Comparison of ENCODE assay signal across 8 cellular contexts in the genomic region with DNA sequence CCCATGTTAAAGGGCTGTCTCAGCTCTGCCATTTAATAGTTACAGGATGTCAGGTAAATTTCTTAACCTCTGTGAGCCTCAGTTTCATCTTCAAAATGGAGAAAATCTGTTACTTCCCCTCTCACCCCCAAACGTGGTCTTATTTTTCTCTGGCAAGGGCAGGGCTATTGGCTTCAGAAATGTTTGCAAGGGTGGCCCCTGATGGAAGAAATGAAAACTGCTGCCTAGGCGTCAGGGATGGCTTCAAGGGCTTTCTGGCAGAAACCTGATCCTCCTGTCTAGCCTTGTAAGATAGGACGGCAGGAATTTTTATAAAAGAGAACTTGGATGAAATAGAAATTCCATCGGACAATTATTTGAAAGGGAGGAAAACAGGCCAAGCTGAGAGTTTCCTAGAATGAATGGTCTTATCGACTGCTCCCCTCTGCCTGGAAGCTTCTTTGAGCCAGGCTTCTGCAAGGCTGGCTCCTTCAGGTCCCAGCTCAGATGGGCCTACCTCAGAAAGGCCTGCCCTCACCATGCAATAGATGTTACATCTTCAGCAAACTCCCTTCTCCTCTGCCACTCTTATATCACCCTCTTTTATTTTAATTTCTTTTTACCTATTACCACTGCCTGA. TPM values are rescaled to one million over a fixed set of nuclear protein-coding genes. Genes with fewer than 3 reads are reported as not detected.
DNase-seq lines count a peak whose midpoint lies in the region; ATAC-seq and TF ChIP-seq lines count a peak whose summit lies in the region.

No MANE protein-coding gene starts in this region.

- no peak overlapping the region for H3K4me3 ChIP-seq in HAP-1
- H3K4me3 ChIP-seq in colonic mucosa = no peak overlapping the region

- no peak overlapping the region for H3K9ac ChIP-seq in colonic mucosa (ENCODE audit: low read depth in 2 of 2, low read length in 2 of 2)

- no peaks in the 10 kb centered on the region for H3K27me3 Mint-ChIP-seq in memory B cell

- H3K27me3 ChIP-seq in HAP-1 (ENCODE audit: low read depth) (no peaks in the 10 kb centered on the region), colonic mucosa (no peaks in the 10 kb centered on the region)

- H3K27ac Mint-ChIP-seq in memory B cell = no peak overlapping the region

- no peaks in the 10 kb centered on the region for H3K4me1 Mint-ChIP-seq in memory B cell

- no peaks in the 10 kb centered on the region for H3K9me3 Mint-ChIP-seq in memory B cell

- DNase-seq in EL (peak; percentile 84), HAP-1 (ENCODE audit: low spot score in 2 of 2) (peak; percentile 73 to 80), NCI-H1930 (lab: John Stamatoyannopoulos, UW) (peak; percentile 11 to 12), colonic mucosa (peak; percentile 64), memory B cell (ENCODE audit: low spot score in 2 of 2) (peak; percentile 54 to 56)
- DNase-seq in stimulated activated naive CD4-positive, alpha-beta T cell treated with Interleukin-2 at 50 U/mL for 16 hours (lab: John Stamatoyannopoulos, UW) = peak; percentile 22

- H3K27ac ChIP-seq in VCaP = 0 out of 2 replicates have a peak overlapping the region, but pooled peaks have one; percentile 16
- no peak overlapping the region for H3K27ac ChIP-seq in colonic mucosa

- H3K9me3 ChIP-seq in HAP-1 (no peaks in the 10 kb centered on the region), colonic mucosa (no peaks in the 10 kb centered on the region)

- no peaks in the 10 kb centered on the region for H3K36me3 ChIP-seq in HAP-1 (replicated peaks)
- no peaks in the 10 kb centered on the region for H3K36me3 ChIP-seq in colonic mucosa

- intact Hi-C loops in colonic mucosa (cut with DNase I) = loop anchor here (5.0 kb wide), 1 partner anchor 98 kb away; no protein-coding TSS in a partner anchor

- no peaks in the 10 kb centered on the region for H3K36me3 Mint-ChIP-seq in memory B cell

- in situ Hi-C loops in HAP-1 (cut with MboI; ENCODE audit: low sequenced_read_pairs) = no loop called here

- no peak overlapping the region for H3K4me3 Mint-ChIP-seq in memory B cell

- TF ChIP-seq CTCF in VCaP (conservative IDR thresholded peaks at IDR 0.05) (peak; percentile 76), colonic mucosa (IDR thresholded peaks at IDR 0.05) (peak; percentile 45)

- ATAC-seq in memory B cell (ENCODE audit: low read depth) = peak; percentile 96
- ATAC-seq in GM19452 (IDR thresholded peaks at IDR 0.05; ENCODE audit: unreplicated experiment) = no peak

- H3K4me1 ChIP-seq in HAP-1 (0 out of 2 replicates have a peak, but pooled peaks cover 2% of the 10 kb centered on the region), colonic mucosa (no peaks in the 10 kb centered on the region)

RNA-seq across cellular contexts. Expression of a gene that starts 43.0 kb away (rescaled TPM):
- 10 to 100 TPM in 1 of 2 donors, 1 to 10 TPM in 1; 6.6 to 10.1 TPM for total RNA-seq in colonic mucosa

Comparison
In these comparisons a context has a peak if more than half of its experiments do, and no peak if none do; other contexts are left out.
1. DNase-seq: peak in every context shown above with its lines; median percentile 84 in EL; 76 in HAP-1; 64 in colonic mucosa; 55 in memory B cell; 22 in stimulated activated naive CD4-positive, alpha-beta T cell treated with Interleukin-2 at 50 U/mL for 16 hours; 12 in NCI-H1930.